ENCODE assay signal across 8 cellular contexts in genomic region chr7:33423646-33424020, GRCh38.
DNase-seq lines count a peak whose midpoint lies in the region; ATAC-seq, FAIRE-seq and TF ChIP-seq lines count a peak whose summit lies in the region.

No MANE protein-coding gene starts in this region.

- H3K4me3 Mint-ChIP-seq in CD8-positive, alpha-beta memory T cell, result no peak overlapping the region

- H3K27me3 Mint-ChIP-seq in CD8-positive, alpha-beta memory T cell, result no peaks in the 10 kb centered on the region

- peak; percentile 92 for ATAC-seq in HG02610 (IDR thresholded peaks at IDR 0.05; ENCODE audit: unreplicated experiment)

- no peaks in the 10 kb centered on the region for H3K9me3 Mint-ChIP-seq in CD8-positive, alpha-beta memory T cell

- no peak for TF ChIP-seq POLR2A in NB4 (IDR thresholded peaks at IDR 0.05; ENCODE audit: extremely low read depth, insufficient read length)

- H3K4me3 ChIP-seq in NB4 (ENCODE audit: low read depth, low read length), result no peak overlapping the region
- no peak overlapping the region for H3K4me3 ChIP-seq in fibroblast of the aortic adventitia (ENCODE audit: low read depth, low read length)
- no peak overlapping the region for H3K4me3 ChIP-seq in CD8-positive, alpha-beta memory T cell (ENCODE audit: low read length)

- no peaks in the 10 kb centered on the region for H3K27me3 ChIP-seq in CD8-positive, alpha-beta memory T cell (ENCODE audit: insufficient read depth, low read length, poor library complexity, severe bottlenecking)

- CTCF ChIA-PET in CD8-positive, alpha-beta memory T cell (lab: Charles Lee), result interaction anchor here (2.3 kb wide), 1 partner anchor 18 kb away, joined by 5 read pairs; no protein-coding TSS in a partner anchor

- H3K36me3 ChIP-seq in CD8-positive, alpha-beta memory T cell (ENCODE audit: insufficient read depth, low read length), result no peaks in the 10 kb centered on the region

- no peak for FAIRE-seq in urothelium cell line (lab: Jason Lieb, UNC)

- H3K36me3 Mint-ChIP-seq in CD8-positive, alpha-beta memory T cell, result no peaks in the 10 kb centered on the region

- TF ChIP-seq CTCF in NB4 (IDR thresholded peaks at IDR 0.05; ENCODE audit: low read depth, low read length) (peak; percentile 61), fibroblast of the aortic adventitia (IDR thresholded peaks at IDR 0.05; ENCODE audit: insufficient read depth, low read length) (peak; percentile 36)

- DNase-seq in stimulated activated CD4-positive, alpha-beta T cell treated with anti-CD3 and anti-CD28 coated beads, Interleukin-4, amount 100 ng/mL, for 24 hours, result peak; percentile 16
- DNase-seq in stimulated activated CD4-positive, alpha-beta T cell treated with anti-CD3 and anti-CD28 coated beads, Interleukin-4, amount 100 ng/mL, for 4 hours, result no peak
- DNase-seq in NB4 (ENCODE audit: low read depth), result peak; percentile 61
- peak; percentile 13 for DNase-seq in fibroblast of the aortic adventitia (ENCODE audit: low read depth)
- DNase-seq in CD8-positive, alpha-beta memory T cell, result no peak
- DNase-seq in urothelium cell line (ENCODE audit: low spot score), result no peak
- no peak for DNase-seq in NCI-H187 (lab: John Stamatoyannopoulos, UW)

- POLR2A ChIA-PET in CD8-positive, alpha-beta memory T cell (lab: Charles Lee), result no interaction called here

- peaks cover 0 to 3% (median 2%) of the 10 kb centered on the region in 3 donors for H3K4me1 Mint-ChIP-seq in CD8-positive, alpha-beta memory T cell

- no peaks in the 10 kb centered on the region for H3K4me1 ChIP-seq in CD8-positive, alpha-beta memory T cell (ENCODE audit: insufficient read depth, low read length)

- no peaks in the 10 kb centered on the region for H3K9me3 ChIP-seq in CD8-positive, alpha-beta memory T cell (ENCODE audit: low read length)

- H3K27ac ChIP-seq in CD8-positive, alpha-beta memory T cell (ENCODE audit: low read depth, low read length), result no peak overlapping the region

- H3K27ac Mint-ChIP-seq in CD8-positive, alpha-beta memory T cell, result no peak overlapping the region

Comparison
In these comparisons a context has a peak if more than half of its experiments do, and no peak if none do; other contexts are left out.
1. DNase-seq: peak in stimulated activated CD4-positive, alpha-beta T cell treated with anti-CD3 and anti-CD28 coated beads, Interleukin-4, amount 100 ng/mL, for 24 hours (single experiment), NB4 (single experiment) and fibroblast of the aortic adventitia (single experiment); none in stimulated activated CD4-positive, alpha-beta T cell treated with anti-CD3 and anti-CD28 coated beads, Interleukin-4, amount 100 ng/mL, for 4 hours (0 of 2), CD8-positive, alpha-beta memory T cell (0 of 5), urothelium cell line (single experiment) and NCI-H187 (0 of 2).